ENCODE assay signal across 8 cellular contexts in genomic region chr13:102394158-102395053, GRCh38. TPM values are rescaled to one million over a fixed set of nuclear protein-coding genes. Genes with fewer than 3 reads are reported as not detected.
DNase-seq lines count a peak whose midpoint lies in the region; ATAC-seq, FAIRE-seq and TF ChIP-seq lines count a peak whose summit lies in the region.

No MANE protein-coding gene starts in this region.

- no peaks in the 10 kb centered on the region for H3K79me2 ChIP-seq in HepG2 (ENCODE audit: insufficient read depth, low read length)

- BruUV-seq in HepG2 (replicated peaks; lab: Mats Ljungman, UMichigan): no TSS peak

- no peak for TF ChIP-seq POLR2A in HepG2 (IDR thresholded peaks at IDR 0.05; ENCODE audit: insufficient read depth in 1 of 2, low read depth in 2 of 2, low read length in 2 of 2)

- H3K9me3 ChIP-seq in HepG2 (ENCODE audit: low read length): no peaks in the 10 kb centered on the region

- POLR2A ChIA-PET in HepG2 (lab: Yijun Ruan, JAX): no interaction called here

- CTCF ChIA-PET in HepG2 (lab: Yijun Ruan, JAX; ENCODE audit: low intra/inter-chr PET ratio, low total read pairs): no interaction called here

- TF ChIP-seq CTCF in HepG2 (CRISPR knock-in tag; IDR thresholded peaks at IDR 0.05): no peak

- no peak for TF ChIP-seq RAD21 in HepG2 (CRISPR knock-in tag; IDR thresholded peaks at IDR 0.05)

- H4K20me1 ChIP-seq in HepG2 (ENCODE audit: insufficient read depth, low read length): no peaks in the 10 kb centered on the region

- ATAC-seq in HG02981 (IDR thresholded peaks at IDR 0.05; ENCODE audit: unreplicated experiment) (peak; percentile 93), HepG2 (peak; percentile 54)

- FAIRE-seq in GM18507 (lab: Jason Lieb, UNC) (peak; percentile 87), HepG2 (lab: Jason Lieb, UNC) (no peak)

- TF ChIP-seq EP300 in HepG2 (IDR thresholded peaks at IDR 0.05; ENCODE audit: low read depth in 2 of 2, low read length in 2 of 2): no peak
- TF ChIP-seq EP300 in HepG2 (CRISPR knock-in tag; IDR thresholded peaks at IDR 0.05; ENCODE audit: borderline replicate concordance): no peak

- H3K27me3 ChIP-seq in HepG2 (ENCODE audit: control insufficient read depth in 1 of 2, insufficient read depth in 2 of 2, low read length in 2 of 2): peaks cover 0 to 21% of the 10 kb centered on the region in 2 experiments; a peak in 3 of 5 replicates

- H3K4me2 ChIP-seq in HepG2 (ENCODE audit: low read depth, low read length): peak overlapping the region; percentile 41; the same call in 1 of the 2 replicates

- 36% methylated on average over 23 of the region's 72 CpGs for WGBS in HepG2 (ENCODE audit: low lambda C conversion rate)

- peak; percentile 85 for DNase-seq in GM18507 (ENCODE audit: extremely low spot score, insufficient read length, low read depth)
- peak; percentile 93 for DNase-seq in NCI-H2171 (lab: John Stamatoyannopoulos, UW)
- DNase-seq in activated CD4-positive, alpha-beta T cell treated with anti-CD3 and anti-CD28 coated beads, Interleukin-2, amount 50 U/mL, for 24 hours (ENCODE audit: low read depth in 1 of 2, low spot score in 1 of 2): peak; percentile 91 to 92
- DNase-seq in dermis microvascular lymphatic vessel endothelial cell (ENCODE audit: low read depth in 2 of 2): peak; percentile 58 to 77
- DNase-seq in HepG2 (ENCODE audit: low spot score): no peak
- peak; percentile 95 for DNase-seq in stimulated activated CD4-positive, alpha-beta T cell treated with anti-CD3 and anti-CD28 coated beads, Interleukin-2, amount 100 ng/mL, for 4 hours (ENCODE audit: low read depth)
- no peak for DNase-seq in SKM-1 treated with dmso at 0.1 percent for 144 hours (lab: John Stamatoyannopoulos, UW; ENCODE audit: unreplicated experiment)

- H3K4me3 ChIP-seq in HepG2 (replicated peaks in 1 of 3; ENCODE audit: insufficient read depth in 1 of 3, low read depth in 2 of 3, low read length in 3 of 3): no peak overlapping the region; a peak in 2 of 6 replicates

- no peak overlapping the region for H3K27ac ChIP-seq in HepG2 (ENCODE audit: extremely low read length, insufficient read depth, low read length)

- H3K9ac ChIP-seq in HepG2 (ENCODE audit: insufficient read depth, low read depth, low read length): no peak overlapping the region

- H3K36me3 ChIP-seq in HepG2 (replicated peaks in 1 of 2; ENCODE audit: control insufficient read depth in 1 of 2, insufficient read depth in 2 of 2, low read length in 2 of 2): no peaks in the 10 kb centered on the region

- H2AFZ ChIP-seq in HepG2 (ENCODE audit: low read length): no peak overlapping the region

- in situ Hi-C loops in HepG2 (cut with HindIII; ENCODE audit: extremely low pct_ligation_motif_present, low pct_unique_long_range_greater_than_20kb): no loop called here

- intact Hi-C loops in HepG2 (cut with micrococcal nuclease; ENCODE audit: unreplicated experiment): no loop called here

- no peaks in the 10 kb centered on the region for H3K4me1 ChIP-seq in HepG2 (ENCODE audit: insufficient read depth, low read length)

TF ChIP-seq in HepG2, 621 proteins besides CTCF, POLR2A, EP300 and RAD21 (continues in another document):
- TF ChIP-seq ELF1 (CRISPR knock-in tag; IDR thresholded peaks at IDR 0.05): no peak
- no peak for TF ChIP-seq MTF2 (CRISPR knock-in tag; IDR thresholded peaks at IDR 0.05; ENCODE audit: borderline replicate concordance)
- TF ChIP-seq ZNF225 (CRISPR knock-in tag; IDR thresholded peaks at IDR 0.05): no peak
- TF ChIP-seq ZNF281 (CRISPR knock-in tag; IDR thresholded peaks at IDR 0.05; ENCODE audit: borderline replicate concordance): no peak
- TF ChIP-seq, protein P1, sequence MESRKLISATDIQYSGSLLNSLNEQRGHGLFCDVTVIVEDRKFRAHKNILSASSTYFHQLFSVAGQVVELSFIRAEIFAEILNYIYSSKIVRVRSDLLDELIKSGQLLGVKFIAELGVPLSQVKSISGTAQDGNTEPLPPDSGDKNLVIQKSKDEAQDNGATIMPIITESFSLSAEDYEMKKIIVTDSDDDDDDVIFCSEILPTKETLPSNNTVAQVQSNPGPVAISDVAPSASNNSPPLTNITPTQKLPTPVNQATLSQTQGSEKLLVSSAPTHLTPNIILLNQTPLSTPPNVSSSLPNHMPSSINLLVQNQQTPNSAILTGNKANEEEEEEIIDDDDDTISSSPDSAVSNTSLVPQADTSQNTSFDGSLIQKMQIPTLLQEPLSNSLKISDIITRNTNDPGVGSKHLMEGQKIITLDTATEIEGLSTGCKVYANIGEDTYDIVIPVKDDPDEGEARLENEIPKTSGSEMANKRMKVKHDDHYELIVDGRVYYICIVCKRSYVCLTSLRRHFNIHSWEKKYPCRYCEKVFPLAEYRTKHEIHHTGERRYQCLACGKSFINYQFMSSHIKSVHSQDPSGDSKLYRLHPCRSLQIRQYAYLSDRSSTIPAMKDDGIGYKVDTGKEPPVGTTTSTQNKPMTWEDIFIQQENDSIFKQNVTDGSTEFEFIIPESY (CRISPR knock-in tag; IDR thresholded peaks at IDR 0.05): no peak
- TF ChIP-seq, protein P2, sequence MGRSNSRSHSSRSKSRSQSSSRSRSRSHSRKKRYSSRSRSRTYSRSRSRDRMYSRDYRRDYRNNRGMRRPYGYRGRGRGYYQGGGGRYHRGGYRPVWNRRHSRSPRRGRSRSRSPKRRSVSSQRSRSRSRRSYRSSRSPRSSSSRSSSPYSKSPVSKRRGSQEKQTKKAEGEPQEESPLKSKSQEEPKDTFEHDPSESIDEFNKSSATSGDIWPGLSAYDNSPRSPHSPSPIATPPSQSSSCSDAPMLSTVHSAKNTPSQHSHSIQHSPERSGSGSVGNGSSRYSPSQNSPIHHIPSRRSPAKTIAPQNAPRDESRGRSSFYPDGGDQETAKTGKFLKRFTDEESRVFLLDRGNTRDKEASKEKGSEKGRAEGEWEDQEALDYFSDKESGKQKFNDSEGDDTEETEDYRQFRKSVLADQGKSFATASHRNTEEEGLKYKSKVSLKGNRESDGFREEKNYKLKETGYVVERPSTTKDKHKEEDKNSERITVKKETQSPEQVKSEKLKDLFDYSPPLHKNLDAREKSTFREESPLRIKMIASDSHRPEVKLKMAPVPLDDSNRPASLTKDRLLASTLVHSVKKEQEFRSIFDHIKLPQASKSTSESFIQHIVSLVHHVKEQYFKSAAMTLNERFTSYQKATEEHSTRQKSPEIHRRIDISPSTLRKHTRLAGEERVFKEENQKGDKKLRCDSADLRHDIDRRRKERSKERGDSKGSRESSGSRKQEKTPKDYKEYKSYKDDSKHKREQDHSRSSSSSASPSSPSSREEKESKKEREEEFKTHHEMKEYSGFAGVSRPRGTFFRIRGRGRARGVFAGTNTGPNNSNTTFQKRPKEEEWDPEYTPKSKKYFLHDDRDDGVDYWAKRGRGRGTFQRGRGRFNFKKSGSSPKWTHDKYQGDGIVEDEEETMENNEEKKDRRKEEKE (IDR thresholded peaks at IDR 0.05): no peak

RNA-seq across cellular contexts. Expression of gene FGF14, which starts 7.4 kb away (rescaled TPM):
- total RNA-seq in dermis microvascular lymphatic vessel endothelial cell: 2.4 and 3.2 TPM in 2 replicates
- total RNA-seq in HepG2 (2016; rRNA removed; fragmentation: Illumina TruSeq; extraction: Trizol): not detected in 2 replicates
- not detected in 2 replicates for total RNA-seq in HepG2 (2016; cell fraction: cytosol; rRNA removed; fragmentation: Illumina TruSeq; extraction: Trizol; ENCODE audit: low read depth)
- not detected in 2 replicates for total RNA-seq in HepG2 (2016; cell fraction: insoluble cytoplasmic fraction; rRNA removed; fragmentation: Illumina TruSeq; extraction: Trizol)
- total RNA-seq in HepG2 (2016; cell fraction: membrane; rRNA removed; fragmentation: Illumina TruSeq; extraction: Trizol): not detected in 2 replicates
- total RNA-seq in HepG2 (2016; cell fraction: nucleus; rRNA removed; fragmentation: Illumina TruSeq; extraction: Trizol): not detected in 2 replicates
- polyA plus RNA-seq in HepG2 (2011; rRNA removed): not detected in 2 replicates
- not detected in 2 replicates for polyA plus RNA-seq in HepG2 (2011; cell fraction: cytosol; rRNA removed)
- polyA plus RNA-seq in HepG2 (2011; cell fraction: nucleus; rRNA removed): not detected in 2 replicates
- not detected in 2 replicates for polyA plus RNA-seq in HepG2 (2012)
- not detected in 2 replicates for polyA plus RNA-seq in HepG2 (2016; cell fraction: cytosol; fragmentation: Illumina TruSeq; extraction: Trizol; ENCODE audit: low read depth)
- polyA plus RNA-seq in HepG2 (2016; cell fraction: insoluble cytoplasmic fraction; fragmentation: Illumina TruSeq; extraction: Trizol; ENCODE audit: low read depth): not detected in 2 replicates
- polyA plus RNA-seq in HepG2 (2016; cell fraction: membrane; fragmentation: Illumina TruSeq; extraction: Trizol; ENCODE audit: low read depth): not detected in 2 replicates
- not detected in 2 replicates for polyA plus RNA-seq in HepG2 (2016; cell fraction: nucleus; fragmentation: Illumina TruSeq; extraction: Trizol; ENCODE audit: insufficient read depth, low read depth)
- not detected in 2 replicates for polyA minus RNA-seq in HepG2 (2011; rRNA and poly(A)+ RNA removed; ENCODE audit: low replicate concordance)
- not detected in 2 replicates for polyA minus RNA-seq in HepG2 (2011; cell fraction: cytosol; rRNA and poly(A)+ RNA removed)
- polyA minus RNA-seq in HepG2 (2011; cell fraction: nucleus; rRNA and poly(A)+ RNA removed): not detected in 2 replicates

Comparison
In these comparisons a context has a peak if more than half of its experiments do, and no peak if none do; other contexts are left out.
1. DNase-seq: peak in GM18507 (single experiment), NCI-H2171 (single experiment), activated CD4-positive, alpha-beta T cell treated with anti-CD3 and anti-CD28 coated beads, Interleukin-2, amount 50 U/mL, for 24 hours (2 of 2), dermis microvascular lymphatic vessel endothelial cell (2 of 2) and stimulated activated CD4-positive, alpha-beta T cell treated with anti-CD3 and anti-CD28 coated beads, Interleukin-2, amount 100 ng/mL, for 4 hours (single experiment); none in HepG2 (single experiment) and SKM-1 treated with dmso at 0.1 percent for 144 hours (single experiment).